In genomic region chr7:26850193-26850651, GRCh38 we compare ENCODE assay signal across 1 cellular context.
A peak's percentile ranks its signal among the peaks of the same experiment; 100 is the strongest.
TF ChIP-seq lines count a peak whose summit lies in the region.

No MANE protein-coding gene starts in this region.

TF ChIP-seq in K562, 482 proteins besides CTCF, POLR2A, EP300 and RAD21 (continued from another document and continues in another):
- peak; percentile 31; the same call in 1 of the 2 replicates for TF ChIP-seq ZNF175 (CRISPR knock-in tag; IDR thresholded peaks at IDR 0.05; ENCODE audit: low read depth)
- no peak for TF ChIP-seq NR0B1 (IDR thresholded peaks at IDR 0.05; ENCODE audit: partially characterized antibody)
- TF ChIP-seq ZNF146 (CRISPR knock-in tag; IDR thresholded peaks at IDR 0.05; ENCODE audit: unreplicated experiment): no peak
- TF ChIP-seq ASH1L (IDR thresholded peaks at IDR 0.05; ENCODE audit: borderline replicate concordance, low read depth, partially characterized antibody): no peak
- peak; percentile 93; the same call in 1 of the 2 replicates for TF ChIP-seq SREBF1 (IDR thresholded peaks at IDR 0.05; ENCODE audit: borderline replicate concordance, low read depth, low read length)
- no peak for TF ChIP-seq FOXP1 (CRISPR knock-in tag; IDR thresholded peaks at IDR 0.05)
- no peak for TF ChIP-seq CCNT2 (IDR thresholded peaks at IDR 0.05; ENCODE audit: borderline replicate concordance, extremely low read depth, insufficient read length, low read depth, low read length)
- peak; percentile 72; the same call in 1 of the 2 replicates for TF ChIP-seq NFATC3 (IDR thresholded peaks at IDR 0.05)
- no peak for TF ChIP-seq PTRF (tag; IDR thresholded peaks at IDR 0.05)
- no peak for TF ChIP-seq CHCHD3 (CRISPR knock-in tag; IDR thresholded peaks at IDR 0.05)
- TF ChIP-seq STAG1 (CRISPR knock-in tag; IDR thresholded peaks at IDR 0.05; ENCODE audit: borderline replicate concordance): no peak
- TF ChIP-seq ZNF431 (CRISPR knock-in tag; IDR thresholded peaks at IDR 0.05): no peak
- TF ChIP-seq NFE2L1 (tag; IDR thresholded peaks at IDR 0.05; ENCODE audit: borderline replicate concordance, low read depth): no peak
- TF ChIP-seq TOE1 (IDR thresholded peaks at IDR 0.05; ENCODE audit: borderline replicate concordance): peak; percentile 35; the same call in 1 of the 2 replicates
- TF ChIP-seq TOE1 (CRISPR knock-in tag; IDR thresholded peaks at IDR 0.05; ENCODE audit: borderline replicate concordance, low read depth): no peak
- TF ChIP-seq NFIC (IDR thresholded peaks at IDR 0.05): no peak
- TF ChIP-seq SUPT5H (IDR thresholded peaks at IDR 0.05): no peak
- no peak for TF ChIP-seq GABPA (tag; conservative IDR thresholded peaks at IDR 0.05; ENCODE audit: low read depth)
- TF ChIP-seq ATF6 (CRISPR knock-in tag; IDR thresholded peaks at IDR 0.05): no peak
- TF ChIP-seq DPF2 (IDR thresholded peaks at IDR 0.05): peak; percentile 98
- TF ChIP-seq HNRNPUL1 (IDR thresholded peaks at IDR 0.05; ENCODE audit: low read length): no peak
- TF ChIP-seq FOS (IDR thresholded peaks at IDR 0.05; ENCODE audit: extremely low read depth, insufficient read length): peak; percentile 41
- no peak for TF ChIP-seq TBL1XR1 (IDR thresholded peaks at IDR 0.05; ENCODE audit: low read length in 2 of 2)
- TF ChIP-seq, protein P1, sequence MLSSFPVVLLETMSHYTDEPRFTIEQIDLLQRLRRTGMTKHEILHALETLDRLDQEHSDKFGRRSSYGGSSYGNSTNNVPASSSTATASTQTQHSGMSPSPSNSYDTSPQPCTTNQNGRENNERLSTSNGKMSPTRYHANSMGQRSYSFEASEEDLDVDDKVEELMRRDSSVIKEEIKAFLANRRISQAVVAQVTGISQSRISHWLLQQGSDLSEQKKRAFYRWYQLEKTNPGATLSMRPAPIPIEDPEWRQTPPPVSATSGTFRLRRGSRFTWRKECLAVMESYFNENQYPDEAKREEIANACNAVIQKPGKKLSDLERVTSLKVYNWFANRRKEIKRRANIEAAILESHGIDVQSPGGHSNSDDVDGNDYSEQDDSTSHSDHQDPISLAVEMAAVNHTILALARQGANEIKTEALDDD (IDR thresholded peaks at IDR 0.05): peak; percentile 18; the same call in 1 of the 2 replicates
- TF ChIP-seq E2F3 (CRISPR knock-in tag; IDR thresholded peaks at IDR 0.05): no peak
- TF ChIP-seq ZZZ3 (IDR thresholded peaks at IDR 0.05): no peak
- TF ChIP-seq, protein P2, sequence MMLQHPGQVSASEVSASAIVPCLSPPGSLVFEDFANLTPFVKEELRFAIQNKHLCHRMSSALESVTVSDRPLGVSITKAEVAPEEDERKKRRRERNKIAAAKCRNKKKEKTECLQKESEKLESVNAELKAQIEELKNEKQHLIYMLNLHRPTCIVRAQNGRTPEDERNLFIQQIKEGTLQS (IDR thresholded peaks at IDR 0.05): peak; percentile 97
- TF ChIP-seq, protein P2 (CRISPR knock-in tag; conservative IDR thresholded peaks at IDR 0.05): peak; percentile 90
- no peak for TF ChIP-seq ZC3H4 (CRISPR knock-in tag; IDR thresholded peaks at IDR 0.05; ENCODE audit: borderline replicate concordance)
- TF ChIP-seq NR1H2 (CRISPR knock-in tag; IDR thresholded peaks at IDR 0.05): no peak
- TF ChIP-seq ZNF717 (CRISPR knock-in tag; IDR thresholded peaks at IDR 0.05): no peak
- TF ChIP-seq CTCFL (IDR thresholded peaks at IDR 0.05; ENCODE audit: borderline replicate concordance, insufficient read depth, low read depth, low read length, poor library complexity, severe bottlenecking): no peak
- TF ChIP-seq FIP1L1 (IDR thresholded peaks at IDR 0.05; ENCODE audit: low read depth, low read length, poor library complexity, severe bottlenecking): no peak
- TF ChIP-seq U2AF2 (optimal IDR thresholded peaks at IDR 0.05; ENCODE audit: low read depth, low read length): no peak
- no peak for TF ChIP-seq ZNF79 (CRISPR knock-in tag; IDR thresholded peaks at IDR 0.05; ENCODE audit: low read depth)
- no peak for TF ChIP-seq ZNF184 (CRISPR knock-in tag; IDR thresholded peaks at IDR 0.05)
- TF ChIP-seq, protein P3, sequence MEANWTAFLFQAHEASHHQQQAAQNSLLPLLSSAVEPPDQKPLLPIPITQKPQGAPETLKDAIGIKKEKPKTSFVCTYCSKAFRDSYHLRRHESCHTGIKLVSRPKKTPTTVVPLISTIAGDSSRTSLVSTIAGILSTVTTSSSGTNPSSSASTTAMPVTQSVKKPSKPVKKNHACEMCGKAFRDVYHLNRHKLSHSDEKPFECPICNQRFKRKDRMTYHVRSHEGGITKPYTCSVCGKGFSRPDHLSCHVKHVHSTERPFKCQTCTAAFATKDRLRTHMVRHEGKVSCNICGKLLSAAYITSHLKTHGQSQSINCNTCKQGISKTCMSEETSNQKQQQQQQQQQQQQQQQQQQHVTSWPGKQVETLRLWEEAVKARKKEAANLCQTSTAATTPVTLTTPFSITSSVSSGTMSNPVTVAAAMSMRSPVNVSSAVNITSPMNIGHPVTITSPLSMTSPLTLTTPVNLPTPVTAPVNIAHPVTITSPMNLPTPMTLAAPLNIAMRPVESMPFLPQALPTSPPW (CRISPR knock-in tag; IDR thresholded peaks at IDR 0.05): peak; percentile 38; the same call in 1 of the 2 replicates
- TF ChIP-seq, protein P4, sequence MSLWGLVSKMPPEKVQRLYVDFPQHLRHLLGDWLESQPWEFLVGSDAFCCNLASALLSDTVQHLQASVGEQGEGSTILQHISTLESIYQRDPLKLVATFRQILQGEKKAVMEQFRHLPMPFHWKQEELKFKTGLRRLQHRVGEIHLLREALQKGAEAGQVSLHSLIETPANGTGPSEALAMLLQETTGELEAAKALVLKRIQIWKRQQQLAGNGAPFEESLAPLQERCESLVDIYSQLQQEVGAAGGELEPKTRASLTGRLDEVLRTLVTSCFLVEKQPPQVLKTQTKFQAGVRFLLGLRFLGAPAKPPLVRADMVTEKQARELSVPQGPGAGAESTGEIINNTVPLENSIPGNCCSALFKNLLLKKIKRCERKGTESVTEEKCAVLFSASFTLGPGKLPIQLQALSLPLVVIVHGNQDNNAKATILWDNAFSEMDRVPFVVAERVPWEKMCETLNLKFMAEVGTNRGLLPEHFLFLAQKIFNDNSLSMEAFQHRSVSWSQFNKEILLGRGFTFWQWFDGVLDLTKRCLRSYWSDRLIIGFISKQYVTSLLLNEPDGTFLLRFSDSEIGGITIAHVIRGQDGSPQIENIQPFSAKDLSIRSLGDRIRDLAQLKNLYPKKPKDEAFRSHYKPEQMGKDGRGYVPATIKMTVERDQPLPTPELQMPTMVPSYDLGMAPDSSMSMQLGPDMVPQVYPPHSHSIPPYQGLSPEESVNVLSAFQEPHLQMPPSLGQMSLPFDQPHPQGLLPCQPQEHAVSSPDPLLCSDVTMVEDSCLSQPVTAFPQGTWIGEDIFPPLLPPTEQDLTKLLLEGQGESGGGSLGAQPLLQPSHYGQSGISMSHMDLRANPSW (CRISPR knock-in tag; IDR thresholded peaks at IDR 0.05): no peak
- no peak for TF ChIP-seq PTBP1 (IDR thresholded peaks at IDR 0.05; ENCODE audit: low read depth, low read length)
- TF ChIP-seq KLF16 (IDR thresholded peaks at IDR 0.05): no peak
- 0 out of 2 replicates have a peak, but pooled peaks have one; percentile 5 for TF ChIP-seq C11orf30 (IDR thresholded peaks at IDR 0.05; ENCODE audit: low read depth)
- peak in 1 of 2 experiments; percentile 80; a peak in 2 of 4 replicates for TF ChIP-seq ARNT (IDR thresholded peaks at IDR 0.05)
- peak; percentile 91 for TF ChIP-seq ZNF384 (IDR thresholded peaks at IDR 0.05; ENCODE audit: low read depth, low read length)
- TF ChIP-seq MYC (IDR thresholded peaks at IDR 0.05; ENCODE audit: low read depth, low read length): no peak
- no peak for TF ChIP-seq MYC (CRISPR knock-in tag; IDR thresholded peaks at IDR 0.05; ENCODE audit: borderline replicate concordance, low read depth)
- 0 out of 2 replicates have a peak, but pooled peaks have one; percentile 47 for TF ChIP-seq ELF4 (CRISPR knock-in tag; IDR thresholded peaks at IDR 0.05)
- TF ChIP-seq, protein P5, sequence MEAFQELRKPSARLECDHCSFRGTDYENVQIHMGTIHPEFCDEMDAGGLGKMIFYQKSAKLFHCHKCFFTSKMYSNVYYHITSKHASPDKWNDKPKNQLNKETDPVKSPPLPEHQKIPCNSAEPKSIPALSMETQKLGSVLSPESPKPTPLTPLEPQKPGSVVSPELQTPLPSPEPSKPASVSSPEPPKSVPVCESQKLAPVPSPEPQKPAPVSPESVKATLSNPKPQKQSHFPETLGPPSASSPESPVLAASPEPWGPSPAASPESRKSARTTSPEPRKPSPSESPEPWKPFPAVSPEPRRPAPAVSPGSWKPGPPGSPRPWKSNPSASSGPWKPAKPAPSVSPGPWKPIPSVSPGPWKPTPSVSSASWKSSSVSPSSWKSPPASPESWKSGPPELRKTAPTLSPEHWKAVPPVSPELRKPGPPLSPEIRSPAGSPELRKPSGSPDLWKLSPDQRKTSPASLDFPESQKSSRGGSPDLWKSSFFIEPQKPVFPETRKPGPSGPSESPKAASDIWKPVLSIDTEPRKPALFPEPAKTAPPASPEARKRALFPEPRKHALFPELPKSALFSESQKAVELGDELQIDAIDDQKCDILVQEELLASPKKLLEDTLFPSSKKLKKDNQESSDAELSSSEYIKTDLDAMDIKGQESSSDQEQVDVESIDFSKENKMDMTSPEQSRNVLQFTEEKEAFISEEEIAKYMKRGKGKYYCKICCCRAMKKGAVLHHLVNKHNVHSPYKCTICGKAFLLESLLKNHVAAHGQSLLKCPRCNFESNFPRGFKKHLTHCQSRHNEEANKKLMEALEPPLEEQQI (IDR thresholded peaks at IDR 0.05): peak; percentile 80; the same call in 1 of the 2 replicates
- no peak; the same call in 1 of the 2 replicates for TF ChIP-seq NCOR1 (IDR thresholded peaks at IDR 0.05)
- TF ChIP-seq NFE2 (IDR thresholded peaks at IDR 0.05; ENCODE audit: low read depth): peak; percentile 54
- TF ChIP-seq EGR1 (conservative IDR thresholded peaks at IDR 0.05): no peak
- TF ChIP-seq DACH1 (IDR thresholded peaks at IDR 0.05; ENCODE audit: partially characterized antibody): no peak
- peak; percentile 72; the same call in 1 of the 2 replicates for TF ChIP-seq MTA1 (IDR thresholded peaks at IDR 0.05; ENCODE audit: borderline replicate concordance)
- TF ChIP-seq SNRNP70 (optimal IDR thresholded peaks at IDR 0.05; ENCODE audit: low read depth, low read length): no peak
- TF ChIP-seq, protein P6, sequence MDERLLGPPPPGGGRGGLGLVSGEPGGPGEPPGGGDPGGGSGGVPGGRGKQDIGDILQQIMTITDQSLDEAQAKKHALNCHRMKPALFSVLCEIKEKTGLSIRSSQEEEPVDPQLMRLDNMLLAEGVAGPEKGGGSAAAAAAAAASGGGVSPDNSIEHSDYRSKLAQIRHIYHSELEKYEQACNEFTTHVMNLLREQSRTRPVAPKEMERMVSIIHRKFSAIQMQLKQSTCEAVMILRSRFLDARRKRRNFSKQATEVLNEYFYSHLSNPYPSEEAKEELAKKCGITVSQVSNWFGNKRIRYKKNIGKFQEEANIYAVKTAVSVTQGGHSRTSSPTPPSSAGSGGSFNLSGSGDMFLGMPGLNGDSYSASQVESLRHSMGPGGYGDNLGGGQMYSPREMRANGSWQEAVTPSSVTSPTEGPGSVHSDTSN (CRISPR knock-in tag; IDR thresholded peaks at IDR 0.05; ENCODE audit: low read depth): no peak
- TF ChIP-seq, protein P6 (tag; conservative IDR thresholded peaks at IDR 0.05; ENCODE audit: low read depth): peak; percentile 41; the same call in 1 of the 2 replicates
- no peak for TF ChIP-seq ZNF707 (CRISPR knock-in tag; conservative IDR thresholded peaks at IDR 0.05)
- no peak for TF ChIP-seq HNRNPH1 (optimal IDR thresholded peaks at IDR 0.05; ENCODE audit: low read depth, low read length)
- no peak for TF ChIP-seq FOXJ2 (tag; IDR thresholded peaks at IDR 0.05)
